Comparison of ENCODE assay signal across 23 cellular contexts in the genomic region with DNA sequence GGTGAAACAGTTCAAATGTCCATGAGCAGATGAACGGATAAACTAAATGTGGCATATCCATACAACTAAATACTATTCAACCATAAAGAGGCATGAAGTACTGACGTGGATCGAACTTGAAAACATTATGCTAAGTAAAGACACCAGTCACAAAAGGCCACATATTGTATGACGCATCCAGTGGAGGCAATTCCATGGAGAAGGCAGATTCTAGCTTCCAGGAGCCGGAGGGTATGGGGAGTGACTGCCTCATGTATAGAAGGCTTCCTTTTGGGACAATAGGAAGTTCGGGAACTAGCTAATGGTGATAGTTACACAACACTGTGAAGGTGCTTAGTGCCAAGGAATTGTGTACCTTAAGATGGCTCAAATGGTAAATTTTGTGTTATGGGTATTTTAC.
DNase-seq lines count a peak whose midpoint lies in the region; ATAC-seq and TF ChIP-seq lines count a peak whose summit lies in the region.
"Had no signal": no experiment of that assay in that cellular context is flagged by ENCODE, and none has a peak within 500 bp of the region (broad histone marks: within the 10 kb centered on the region; RNA-seq: fewer than 3 reads in every experiment).

No MANE protein-coding gene starts in this region.

- H3K4me3 ChIP-seq in endodermal cell (ENCODE audit: low read length) (no peak overlapping the region), transverse colon (no peak overlapping the region)
- H3K4me3 ChIP-seq: A549; BLaER1 treated with 17β-estradiol and CSF1 and Interleukin-3, amounts not matched to agents 10 nM and 100 nM; HAP-1 had no signal

- DNase-seq in activated CD8-positive, alpha-beta memory T cell treated with anti-CD3 and anti-CD28 coated beads, Interleukin-2, amount 10 ng/mL, durations not matched to agents 7 days and 5 days: peak; percentile 31
- no peak for DNase-seq in activated CD8-positive, alpha-beta memory T cell treated with anti-CD3 and anti-CD28 coated beads, Interleukin-2, amount 50 U/mL, for 48 hours
- DNase-seq in natural killer cell treated with Interleukin-12 subunit alpha and Interleukin-12 subunit beta and Interleukin-15 and Interleukin-18, amount 100 ng/mL, for 72 hours (ENCODE audit: low spot score): peak; percentile 8
- DNase-seq in natural killer cell (no peak), endodermal cell (peak; percentile 20), SK-N-DZ (ENCODE audit: low spot score) (no peak), transverse colon (no peak)
- DNase-seq: ACHN; AML-193; BE2C; CD4-positive, alpha-beta T cell; CD8-positive, alpha-beta memory T cell; DMS 273 treated with DMSO at 0.1 percent for 48 hours; DMS79; GF-D8; GOT3; HFFc6 had no signal

- no peak overlapping the region for H3K27ac Mint-ChIP-seq in activated CD8-positive, alpha-beta memory T cell treated with anti-CD3 and anti-CD28 coated beads, Interleukin-2, amount 10 ng/mL, durations not matched to agents 7 days and 5 days
- H3K27ac Mint-ChIP-seq in natural killer cell treated with Interleukin-12 subunit alpha and Interleukin-12 subunit beta and Interleukin-15 and Interleukin-18, amount 100 ng/mL, for 72 hours: no peak overlapping the region
- H3K27ac Mint-ChIP-seq in natural killer cell: no peak overlapping the region
- no peak overlapping the region for H3K27ac Mint-ChIP-seq in endodermal cell
- H3K27ac Mint-ChIP-seq: CD14-positive monocyte; CD4-positive, alpha-beta T cell; HFFc6 had no signal

- no peak overlapping the region for H3K9ac ChIP-seq in endodermal cell (ENCODE audit: extremely low read depth, low read length, poor library complexity, severe bottlenecking)
- H3K9ac ChIP-seq: BLaER1 treated with 17β-estradiol and CSF1 and Interleukin-3, amounts not matched to agents 10 nM and 100 nM had no signal

- H3K27ac ChIP-seq in endodermal cell (ENCODE audit: low read depth, low read length): no peak overlapping the region
- H3K27ac ChIP-seq in transverse colon: no peak overlapping the region
- H3K27ac ChIP-seq: 22Rv1; A549; BLaER1 treated with 17β-estradiol and CSF1 and Interleukin-3, amounts not matched to agents 10 nM and 100 nM had no signal

- H3K9me3 ChIP-seq in endodermal cell (ENCODE audit: control insufficient read depth, low read length): peaks cover 27% of the 10 kb centered on the region
- H3K9me3 ChIP-seq in transverse colon: no peaks in the 10 kb centered on the region
- H3K9me3 ChIP-seq: BE2C, HAP-1 had no signal

- H3K36me3 ChIP-seq in endodermal cell (ENCODE audit: control insufficient read depth, insufficient read depth, low read length): no peaks in the 10 kb centered on the region
- H3K36me3 ChIP-seq in transverse colon: no peaks in the 10 kb centered on the region
- H3K36me3 ChIP-seq: BE2C, HAP-1 had no signal

- H3K27me3 Mint-ChIP-seq in activated CD8-positive, alpha-beta memory T cell treated with anti-CD3 and anti-CD28 coated beads, Interleukin-2, amount 10 ng/mL, durations not matched to agents 7 days and 5 days: peaks cover 39% of the 10 kb centered on the region
- peaks cover 7 to 18% of the 10 kb centered on the region in 2 donors for H3K27me3 Mint-ChIP-seq in natural killer cell treated with Interleukin-12 subunit alpha and Interleukin-12 subunit beta and Interleukin-15 and Interleukin-18, amount 100 ng/mL, for 72 hours
- peaks cover 3 to 15% of the 10 kb centered on the region in 2 donors for H3K27me3 Mint-ChIP-seq in natural killer cell (ENCODE audit: low read depth in 2 of 2)
- H3K27me3 Mint-ChIP-seq in endodermal cell (ENCODE audit: insufficient read depth): peaks cover 3% of the 10 kb centered on the region
- H3K27me3 Mint-ChIP-seq: CD4-positive, alpha-beta T cell had no signal

- in situ Hi-C loops in transverse colon (cut with MboI; ENCODE audit: low pct_ligation_motif_present in 1 of 4, low pct_unique_long_range_greater_than_20kb in 1 of 4, low sequenced_read_pairs in 3 of 4): no loop called here

- TF ChIP-seq CTCF in natural killer cell (IDR thresholded peaks at IDR 0.05) (no peak), endodermal cell (conservative IDR thresholded peaks at IDR 0.05) (no peak), transverse colon (IDR thresholded peaks at IDR 0.05) (no peak)

- no peak for TF ChIP-seq EP300 in transverse colon (IDR thresholded peaks at IDR 0.05; ENCODE audit: low read depth)

- no peak for TF ChIP-seq POLR2A in transverse colon (IDR thresholded peaks at IDR 0.05)

- CTCF ChIA-PET in activated CD8-positive, alpha-beta memory T cell treated with anti-CD3 and anti-CD28 coated beads, Interleukin-2, amount 10 ng/mL, durations not matched to agents 7 days and 5 days (lab: Charles Lee): no interaction called here

- no peaks in the 10 kb centered on the region for H3K4me1 ChIP-seq in endodermal cell (ENCODE audit: control insufficient read depth, insufficient read depth, low read length)
- H3K4me1 ChIP-seq in transverse colon: no peaks in the 10 kb centered on the region
- H3K4me1 ChIP-seq: A549, BE2C had no signal

- no peaks in the 10 kb centered on the region for H3K9me3 Mint-ChIP-seq in activated CD8-positive, alpha-beta memory T cell treated with anti-CD3 and anti-CD28 coated beads, Interleukin-2, amount 10 ng/mL, durations not matched to agents 7 days and 5 days (ENCODE audit: low read depth)
- no peaks in the 10 kb centered on the region for H3K9me3 Mint-ChIP-seq in natural killer cell treated with Interleukin-12 subunit alpha and Interleukin-12 subunit beta and Interleukin-15 and Interleukin-18, amount 100 ng/mL, for 72 hours
- no peaks in the 10 kb centered on the region for H3K9me3 Mint-ChIP-seq in natural killer cell
- peaks cover 17% of the 10 kb centered on the region for H3K9me3 Mint-ChIP-seq in endodermal cell
- H3K9me3 Mint-ChIP-seq: CD4-positive, alpha-beta T cell; CD8-positive, alpha-beta memory T cell had no signal

- ATAC-seq in activated CD8-positive, alpha-beta memory T cell treated with anti-CD3 and anti-CD28 coated beads, Interleukin-2, amount 10 ng/mL, durations not matched to agents 7 days and 5 days: no peak
- no peak for ATAC-seq in natural killer cell treated with Interleukin-12 subunit alpha and Interleukin-12 subunit beta and Interleukin-15 and Interleukin-18, amount 100 ng/mL, for 72 hours
- no peak for ATAC-seq in natural killer cell
- ATAC-seq in GM18520 (IDR thresholded peaks at IDR 0.05; ENCODE audit: unreplicated experiment): no peak
- ATAC-seq: A549 had no signal

- peaks cover 7% of the 10 kb centered on the region for H3K4me1 Mint-ChIP-seq in activated CD8-positive, alpha-beta memory T cell treated with anti-CD3 and anti-CD28 coated beads, Interleukin-2, amount 10 ng/mL, durations not matched to agents 7 days and 5 days
- H3K4me1 Mint-ChIP-seq in natural killer cell treated with Interleukin-12 subunit alpha and Interleukin-12 subunit beta and Interleukin-15 and Interleukin-18, amount 100 ng/mL, for 72 hours (ENCODE audit: low read depth in 2 of 2): peaks cover 0 to 4% of the 10 kb centered on the region in 2 donors
- no peaks in the 10 kb centered on the region for H3K4me1 Mint-ChIP-seq in natural killer cell
- peaks cover 3% of the 10 kb centered on the region for H3K4me1 Mint-ChIP-seq in endodermal cell
- H3K4me1 Mint-ChIP-seq: CD14-positive monocyte; CD8-positive, alpha-beta memory T cell had no signal

- 88 to 90% methylated on average over 5 to 6 of the region's 6 CpGs for WGBS in endodermal cell (ENCODE audit: insufficient coverage in 1 of 2, insufficient read length in 1 of 2), 2 experiments
- 94 to 97% methylated on average over 4 to 6 of the region's 6 CpGs for WGBS in transverse colon (ENCODE audit: low coverage in 1 of 2), 2 donors

- H3K36me3 Mint-ChIP-seq in activated CD8-positive, alpha-beta memory T cell treated with anti-CD3 and anti-CD28 coated beads, Interleukin-2, amount 10 ng/mL, durations not matched to agents 7 days and 5 days: no peaks in the 10 kb centered on the region
- no peaks in the 10 kb centered on the region for H3K36me3 Mint-ChIP-seq in natural killer cell treated with Interleukin-12 subunit alpha and Interleukin-12 subunit beta and Interleukin-15 and Interleukin-18, amount 100 ng/mL, for 72 hours
- no peaks in the 10 kb centered on the region for H3K36me3 Mint-ChIP-seq in natural killer cell
- peaks cover 2% of the 10 kb centered on the region for H3K36me3 Mint-ChIP-seq in endodermal cell (ENCODE audit: low read depth)
- H3K36me3 Mint-ChIP-seq: CD14-positive monocyte had no signal

- H3K27me3 ChIP-seq in endodermal cell (ENCODE audit: control insufficient read depth, insufficient read depth, low read length, poor library complexity, severe bottlenecking) (no peaks in the 10 kb centered on the region), transverse colon (peaks cover 4% of the 10 kb centered on the region)
- H3K27me3 ChIP-seq: BE2C had no signal

- intact Hi-C loops in natural killer cell (cut with micrococcal nuclease) (no loop called here), transverse colon (cut with DNase I; ENCODE audit: low total_unique reads) (no loop called here)

- no peak overlapping the region for H3K4me3 Mint-ChIP-seq in activated CD8-positive, alpha-beta memory T cell treated with anti-CD3 and anti-CD28 coated beads, Interleukin-2, amount 10 ng/mL, durations not matched to agents 7 days and 5 days
- no peak overlapping the region for H3K4me3 Mint-ChIP-seq in natural killer cell treated with Interleukin-12 subunit alpha and Interleukin-12 subunit beta and Interleukin-15 and Interleukin-18, amount 100 ng/mL, for 72 hours
- H3K4me3 Mint-ChIP-seq in natural killer cell (no peak overlapping the region), endodermal cell (no peak overlapping the region)
- H3K4me3 Mint-ChIP-seq: CD14-positive monocyte; CD4-positive, alpha-beta T cell; CD8-positive, alpha-beta memory T cell; HFFc6 had no signal

Comparison
In these comparisons a context has a peak if more than half of its experiments do, and no peak if none do; other contexts are left out.
1. DNase-seq: peak in activated CD8-positive, alpha-beta memory T cell treated with anti-CD3 and anti-CD28 coated beads, Interleukin-2, amount 10 ng/mL, durations not matched to agents 7 days and 5 days (single experiment), natural killer cell treated with Interleukin-12 subunit alpha and Interleukin-12 subunit beta and Interleukin-15 and Interleukin-18, amount 100 ng/mL, for 72 hours (single experiment) and endodermal cell (single experiment); none in activated CD8-positive, alpha-beta memory T cell treated with anti-CD3 and anti-CD28 coated beads, Interleukin-2, amount 50 U/mL, for 48 hours (single experiment), natural killer cell (single experiment), SK-N-DZ (single experiment) and transverse colon (single experiment).